9 cellular contexts compared by ENCODE assay signal in genomic region chr1:7669559-7670208, GRCh38.
DNase-seq lines count a peak whose midpoint lies in the region; TF ChIP-seq lines count a peak whose summit lies in the region.
"Had no signal": no experiment of that assay in that cellular context is flagged by ENCODE, and none has a peak within 500 bp of the region (broad histone marks: within the 10 kb centered on the region; RNA-seq: fewer than 3 reads in every experiment).

No MANE protein-coding gene starts in this region.

- dilution Hi-C loops in mammary epithelial cell (cut with HindIII; ENCODE audit: low sequenced_read_pairs) = no loop called here

- TF ChIP-seq CTCF in WERI-Rb-1 (IDR thresholded peaks at IDR 0.05; ENCODE audit: low read depth, low read length) = peak; percentile 97
- TF ChIP-seq CTCF in mammary epithelial cell (conservative IDR thresholded peaks at IDR 0.05 in 1 of 2, IDR thresholded peaks at IDR 0.05 in 1 of 2; ENCODE audit: extremely low read depth in 1 of 2, insufficient read depth in 1 of 2, low read depth in 1 of 2, low read length in 2 of 2) = peak; percentile 72 to 89

- WGBS in mammary epithelial cell (ENCODE audit: low coverage, missing lambda C conversion rate) = 0% methylated on average over 3 of the region's 17 CpGs

- H3K36me3 ChIP-seq in WERI-Rb-1 (no peaks in the 10 kb centered on the region), mammary epithelial cell (ENCODE audit: insufficient read depth, low read length) (no peaks in the 10 kb centered on the region)

- H3K4me1 ChIP-seq in mammary epithelial cell (ENCODE audit: insufficient read depth, low read length) = peaks cover 4% of the 10 kb centered on the region

- H4K20me1 ChIP-seq in mammary epithelial cell (ENCODE audit: insufficient read depth, low read length) = no peaks in the 10 kb centered on the region

- intact Hi-C loops in mammary epithelial cell (cut with micrococcal nuclease) = no loop called here

- in situ Hi-C loops in mammary epithelial cell (cut with MboI; ENCODE audit: low sequenced_read_pairs in 2 of 2) = loop anchor here (5.0 kb wide), 2 partner anchors 78 to 233 kb away; no protein-coding TSS in a partner anchor

- peak overlapping the region; percentile 64 for H3K4me2 ChIP-seq in mammary epithelial cell (ENCODE audit: insufficient read depth, low read depth, low read length)

- H3K27ac ChIP-seq in WERI-Rb-1 = peak overlapping the region; percentile 72
- no peak overlapping the region for H3K27ac ChIP-seq in mammary epithelial cell (ENCODE audit: insufficient read depth, low read depth, low read length)
- H3K27ac ChIP-seq: epithelial cell of prostate had no signal

- H3K9me3 ChIP-seq in WERI-Rb-1 (ENCODE audit: severe bottlenecking) = no peaks in the 10 kb centered on the region
- H3K9me3 ChIP-seq in mammary epithelial cell (replicated peaks; ENCODE audit: insufficient read depth, low read length) = no peaks in the 10 kb centered on the region

- H2AFZ ChIP-seq in mammary epithelial cell (ENCODE audit: low read depth, low read length) = peak overlapping the region; percentile 56

- no peaks in the 10 kb centered on the region for H3K79me2 ChIP-seq in mammary epithelial cell (ENCODE audit: insufficient read depth, low read length)

- CTCF ChIA-PET in mammary epithelial cell (lab: Charles Lee; ENCODE audit: low non-redundant PET) = interaction anchor here (0.5 to 0.7 kb wide), 8 partner anchors 25 to 350 kb away, joined by 3 to 17 read pairs (median 6); no protein-coding TSS in a partner anchor

- peak overlapping the region; percentile 43 for H3K4me3 ChIP-seq in WERI-Rb-1 (ENCODE audit: low read depth, low read length)
- peak overlapping the region in 2 of 3 experiments; percentile 29 to 32 for H3K4me3 ChIP-seq in mammary epithelial cell (replicated peaks in 1 of 3; ENCODE audit: insufficient read depth in 1 of 3, low read depth in 2 of 3, low read length in 3 of 3)

- H3K9ac ChIP-seq in mammary epithelial cell (ENCODE audit: insufficient read depth, low read length) = no peak overlapping the region

- H3K27me3 ChIP-seq in WERI-Rb-1 (ENCODE audit: insufficient read depth, low read depth, severe bottlenecking) = no peaks in the 10 kb centered on the region
- H3K27me3 ChIP-seq in mammary epithelial cell (ENCODE audit: insufficient read depth, low read length) = no peaks in the 10 kb centered on the region

- peak; percentile 13 for DNase-seq in GDM1 (lab: John Stamatoyannopoulos, UW)
- peak; percentile 75 for DNase-seq in NAMALWA (ENCODE audit: low spot score)
- DNase-seq in WERI-Rb-1 = peak; percentile 86
- peak; percentile 26 for DNase-seq in mammary epithelial cell
- DNase-seq in iris pigment epithelial cell (ENCODE audit: low read depth) = peak; percentile 40
- peak; percentile 46 for DNase-seq in stimulated activated CD4-positive, alpha-beta T cell treated with anti-CD3 and anti-CD28 coated beads, Interleukin-1b, Interleukin-23, amount 100 ng/mL, for 4 hours (ENCODE audit: low read depth in 2 of 2)
- no peak for DNase-seq in mesenteric fat pad (ENCODE audit: low spot score)
- no peak for DNase-seq in NCI-H1048 (lab: John Stamatoyannopoulos, UW)

- BruUV-seq in mammary epithelial cell (replicated peaks; lab: Mats Ljungman, UMichigan) = no TSS peak

Comparison
In these comparisons a context has a peak if more than half of its experiments do, and no peak if none do; other contexts are left out.
1. DNase-seq: peak in GDM1 (single experiment), NAMALWA (single experiment), WERI-Rb-1 (single experiment), mammary epithelial cell (single experiment), iris pigment epithelial cell (single experiment) and stimulated activated CD4-positive, alpha-beta T cell treated with anti-CD3 and anti-CD28 coated beads, Interleukin-1b, Interleukin-23, amount 100 ng/mL, for 4 hours (2 of 2); none in mesenteric fat pad (single experiment) and NCI-H1048 (single experiment).